Comparison of ENCODE assay signal across 8 cellular contexts in the genomic region with DNA sequence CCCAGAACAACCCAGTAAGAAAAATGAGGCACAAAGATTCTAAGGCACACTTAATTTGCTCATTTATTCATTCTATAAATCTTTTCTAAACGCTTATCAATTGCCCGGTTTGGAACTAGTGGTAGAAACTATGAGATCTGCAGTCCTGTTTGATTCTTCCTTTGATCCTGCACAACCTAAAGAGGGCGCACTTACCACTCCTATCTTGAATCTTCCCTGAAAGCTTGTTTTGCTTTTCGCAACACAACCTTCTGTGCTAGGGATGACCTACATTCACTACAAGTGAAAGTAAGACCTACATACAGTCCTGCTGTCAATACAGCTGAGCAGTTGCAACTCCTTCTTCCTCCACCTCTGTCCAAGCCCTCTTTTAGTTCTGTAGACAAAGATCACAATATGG. TPM values are rescaled to one million over a fixed set of nuclear protein-coding genes. Genes with fewer than 3 reads are reported as not detected.
DNase-seq lines count a peak whose midpoint lies in the region; ATAC-seq and TF ChIP-seq lines count a peak whose summit lies in the region.

No MANE protein-coding gene starts in this region.

- intact Hi-C loops in activated T-helper 1 cell treated with anti-CD3 and anti-CD28 coated beads, Interleukin-12 subunit alpha, Interleukin-12 subunit beta, Interleukin-2, Interleukin-4 antibody, amounts not matched to agents 30 ng/mL and 10 ng/mL and 1 ng/mL, durations not matched to agents 14 hours and 24 hours and 36 hours (cut with micrococcal nuclease), result loop anchor here (1.0 kb wide), 1 partner anchor 587 kb away; no protein-coding TSS in a partner anchor

- H3K27ac Mint-ChIP-seq in activated T-helper 1 cell treated with anti-CD3 and anti-CD28 coated beads, Interleukin-12 subunit alpha, Interleukin-12 subunit beta, Interleukin-2, Interleukin-4 antibody, amounts not matched to agents 30 ng/mL and 10 ng/mL and 1 ng/mL, durations not matched to agents 14 hours and 24 hours and 36 hours, result no peak overlapping the region
- no peak overlapping the region for H3K27ac Mint-ChIP-seq in nephron progenitor cell

- H3K36me3 Mint-ChIP-seq in activated T-helper 1 cell treated with anti-CD3 and anti-CD28 coated beads, Interleukin-12 subunit alpha, Interleukin-12 subunit beta, Interleukin-2, Interleukin-4 antibody, amounts not matched to agents 30 ng/mL and 10 ng/mL and 1 ng/mL, durations not matched to agents 14 hours and 24 hours and 36 hours (ENCODE audit: low read depth), result no peaks in the 10 kb centered on the region
- H3K36me3 Mint-ChIP-seq in nephron progenitor cell (ENCODE audit: low read depth), result no peaks in the 10 kb centered on the region

- DNase-seq in D341Med (ENCODE audit: low spot score), result peak; percentile 37
- peak; percentile 78 for DNase-seq in NAMALWA (ENCODE audit: low spot score)
- peak; percentile 43 for DNase-seq in activated T-helper 1 cell treated with anti-CD3 and anti-CD28 coated beads, Interleukin-12 subunit alpha, Interleukin-12 subunit beta, Interleukin-2, Interleukin-4 antibody, amounts not matched to agents 30 ng/mL and 10 ng/mL and 1 ng/mL, durations not matched to agents 14 hours and 24 hours and 36 hours (ENCODE audit: low spot score)
- DNase-seq in kidney tubule cell (ENCODE audit: low spot score), result peak; percentile 45
- DNase-seq in NCI-H1436 treated with DMSO at 0.1 percent for 48 hours (lab: John Stamatoyannopoulos, UW), result no peak
- DNase-seq in DMS114 treated with DMSO at 0.1 percent for 48 hours (lab: John Stamatoyannopoulos, UW; ENCODE audit: unreplicated experiment), result no peak
- no peak for DNase-seq in nephron progenitor cell

- no peaks in the 10 kb centered on the region for H3K9me3 Mint-ChIP-seq in activated T-helper 1 cell treated with anti-CD3 and anti-CD28 coated beads, Interleukin-12 subunit alpha, Interleukin-12 subunit beta, Interleukin-2, Interleukin-4 antibody, amounts not matched to agents 30 ng/mL and 10 ng/mL and 1 ng/mL, durations not matched to agents 14 hours and 24 hours and 36 hours
- H3K9me3 Mint-ChIP-seq in nephron progenitor cell, result peaks cover 28% of the 10 kb centered on the region

- no peak for TF ChIP-seq CTCF in nephron progenitor cell (IDR thresholded peaks at IDR 0.05)

- H3K4me3 Mint-ChIP-seq in activated T-helper 1 cell treated with anti-CD3 and anti-CD28 coated beads, Interleukin-12 subunit alpha, Interleukin-12 subunit beta, Interleukin-2, Interleukin-4 antibody, amounts not matched to agents 30 ng/mL and 10 ng/mL and 1 ng/mL, durations not matched to agents 14 hours and 24 hours and 36 hours, result no peak overlapping the region
- no peak overlapping the region for H3K4me3 Mint-ChIP-seq in nephron progenitor cell

- peak; percentile 91 for ATAC-seq in GM21367 (IDR thresholded peaks at IDR 0.05; ENCODE audit: unreplicated experiment)

- H3K27me3 Mint-ChIP-seq in activated T-helper 1 cell treated with anti-CD3 and anti-CD28 coated beads, Interleukin-12 subunit alpha, Interleukin-12 subunit beta, Interleukin-2, Interleukin-4 antibody, amounts not matched to agents 30 ng/mL and 10 ng/mL and 1 ng/mL, durations not matched to agents 14 hours and 24 hours and 36 hours (ENCODE audit: insufficient read depth), result peaks cover 4% of the 10 kb centered on the region
- H3K27me3 Mint-ChIP-seq in nephron progenitor cell (ENCODE audit: low read depth, poor library complexity), result no peaks in the 10 kb centered on the region

- peaks cover 7% of the 10 kb centered on the region for H3K4me1 Mint-ChIP-seq in activated T-helper 1 cell treated with anti-CD3 and anti-CD28 coated beads, Interleukin-12 subunit alpha, Interleukin-12 subunit beta, Interleukin-2, Interleukin-4 antibody, amounts not matched to agents 30 ng/mL and 10 ng/mL and 1 ng/mL, durations not matched to agents 14 hours and 24 hours and 36 hours (ENCODE audit: low read depth)
- H3K4me1 Mint-ChIP-seq in nephron progenitor cell, result no peaks in the 10 kb centered on the region

RNA-seq across cellular contexts. Expression of a gene that starts 12.6 kb away (rescaled TPM):
- 9.5 and 10.2 TPM in 2 replicates for total RNA-seq in activated T-helper 1 cell treated with anti-CD3 and anti-CD28 coated beads, Interleukin-12 subunit alpha, Interleukin-12 subunit beta, Interleukin-2, Interleukin-4 antibody, amounts not matched to agents 30 ng/mL and 10 ng/mL and 1 ng/mL, durations not matched to agents 14 hours and 24 hours and 36 hours

Comparison
In these comparisons a context has a peak if more than half of its experiments do, and no peak if none do; other contexts are left out.
1. DNase-seq: peak in D341Med (single experiment), NAMALWA (single experiment), activated T-helper 1 cell treated with anti-CD3 and anti-CD28 coated beads, Interleukin-12 subunit alpha, Interleukin-12 subunit beta, Interleukin-2, Interleukin-4 antibody, amounts not matched to agents 30 ng/mL and 10 ng/mL and 1 ng/mL, durations not matched to agents 14 hours and 24 hours and 36 hours (single experiment) and kidney tubule cell (single experiment); none in NCI-H1436 treated with DMSO at 0.1 percent for 48 hours (single experiment), DMS114 treated with DMSO at 0.1 percent for 48 hours (single experiment) and nephron progenitor cell (single experiment).